Comparison of ENCODE assay signal across 8 cellular contexts in genomic region chr17:44779211-44780025, GRCh38. TPM values are rescaled to one million over a fixed set of nuclear protein-coding genes. Genes with fewer than 3 reads are reported as not detected.
DNase-seq lines count a peak whose midpoint lies in the region; ATAC-seq and TF ChIP-seq lines count a peak whose summit lies in the region.

No MANE protein-coding gene starts in this region.

- no peaks in the 10 kb centered on the region for H3K9me3 Mint-ChIP-seq in central memory CD8-positive, alpha-beta T cell

- H3K27ac Mint-ChIP-seq in central memory CD8-positive, alpha-beta T cell (ENCODE audit: low read depth): no peak overlapping the region

- peak overlapping the region; percentile 63 for H3K4me3 Mint-ChIP-seq in central memory CD8-positive, alpha-beta T cell

- H3K27me3 ChIP-seq in kidney epithelial cell (ENCODE audit: control insufficient read depth, insufficient read depth, low read length): no peaks in the 10 kb centered on the region

- no peak overlapping the region for H3K27ac ChIP-seq in 22Rv1

- peaks cover 17% of the 10 kb centered on the region for H3K4me1 Mint-ChIP-seq in central memory CD8-positive, alpha-beta T cell

- ATAC-seq in GM18907 (IDR thresholded peaks at IDR 0.05; ENCODE audit: unreplicated experiment) (peak; percentile 29), GM19351 (IDR thresholded peaks at IDR 0.05; ENCODE audit: unreplicated experiment) (no peak)
- ATAC-seq in central memory CD8-positive, alpha-beta T cell (replicated peaks; ENCODE audit: extremely low read depth, poor library complexity, severe bottlenecking): no peak

- no peaks in the 10 kb centered on the region for H3K27me3 Mint-ChIP-seq in central memory CD8-positive, alpha-beta T cell

- peaks cover 2% of the 10 kb centered on the region for H3K36me3 Mint-ChIP-seq in central memory CD8-positive, alpha-beta T cell (ENCODE audit: insufficient read depth)

- DNase-seq in NCI-H2196 treated with DMSO at 0.1 percent for 48 hours (lab: John Stamatoyannopoulos, UW; ENCODE audit: unreplicated experiment) (peak; percentile 68), kidney epithelial cell (ENCODE audit: low read depth) (no peak)
- peak; percentile 74 to 76 for DNase-seq in activated CD4-positive, alpha-beta T cell treated with anti-CD3 and anti-CD28 coated beads for 24 hours (ENCODE audit: low read depth in 2 of 2)
- peak; percentile 69 to 76 for DNase-seq in central memory CD8-positive, alpha-beta T cell (ENCODE audit: low spot score in 2 of 2)
- peak; percentile 90 for DNase-seq in stimulated activated CD4-positive, alpha-beta T cell treated with anti-CD3 and anti-CD28 coated beads, Interleukin-15, amount 100 ng/mL, for 24 hours

- H3K4me3 ChIP-seq in kidney epithelial cell (ENCODE audit: low read depth, low read length): peak overlapping the region; percentile 49

- no peaks in the 10 kb centered on the region for H3K36me3 ChIP-seq in kidney epithelial cell (ENCODE audit: control insufficient read depth, insufficient read depth, low read length)

- TF ChIP-seq CTCF in 22Rv1 (IDR thresholded peaks at IDR 0.05) (peak; percentile 98), kidney epithelial cell (IDR thresholded peaks at IDR 0.05; ENCODE audit: insufficient read depth, low read length, poor library complexity, severe bottlenecking) (peak; percentile 90)

RNA-seq across cellular contexts. Expression of gene ADAM11, which starts 20.6 kb away (rescaled TPM):
- total RNA-seq in kidney epithelial cell: 0.21 and 1.6 TPM in 2 replicates

RNA-seq across cellular contexts. Expression of gene GJC1, which starts 50.7 kb away (rescaled TPM):
- total RNA-seq in kidney epithelial cell: 25.7 and 36.9 TPM in 2 replicates
